In the genomic region with DNA sequence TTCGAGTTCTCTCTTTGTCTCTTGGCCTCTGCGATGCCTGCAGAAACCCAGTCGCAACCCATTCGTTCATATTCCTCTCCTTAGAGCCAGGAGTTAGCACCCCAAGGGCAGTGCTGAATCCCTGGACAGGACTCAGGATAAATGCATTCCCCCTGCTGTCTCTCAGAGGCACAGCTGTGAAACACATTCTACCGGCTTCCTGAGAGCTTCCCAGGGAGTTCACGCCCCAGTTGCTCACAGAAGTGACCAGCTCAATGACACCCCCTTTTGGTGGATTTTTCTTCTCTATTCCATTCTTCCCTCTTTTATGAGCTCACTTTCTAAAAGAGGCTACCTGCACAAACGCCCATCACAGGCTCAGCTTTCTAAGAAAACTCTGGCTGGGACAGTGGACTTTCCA, we compare ENCODE assay signal across 9 cellular contexts. TPM values are rescaled to one million over a fixed set of nuclear protein-coding genes. Genes with fewer than 3 reads are reported as not detected.
DNase-seq lines count a peak whose midpoint lies in the region; ATAC-seq and TF ChIP-seq lines count a peak whose summit lies in the region.
"Not testable (repeated sequence)": the region's sequence is repeated elsewhere in the genome, so short reads cannot be mapped to it uniquely, and the experiment has no call there.
"Had no signal": no experiment of that assay in that cellular context is flagged by ENCODE, and none has a peak within 500 bp of the region (broad histone marks: within the 10 kb centered on the region; RNA-seq: fewer than 3 reads in every experiment).

No MANE protein-coding gene starts in this region.

- not testable (repeated sequence) for TF ChIP-seq POLR2A in HCT116 (IDR thresholded peaks at IDR 0.05; ENCODE audit: borderline replicate concordance, extremely low read depth, insufficient read depth, insufficient read length)

- RAD21 ChIA-PET in HCT116 (lab: Charles Lee; ENCODE audit: low non-redundant PET in 1 of 2, low total read pairs in 2 of 2, uncharacterized antibody in 2 of 2, unreplicated experiment in 2 of 2) = not testable (repeated sequence)

- H3K79me2 ChIP-seq in HCT116 (ENCODE audit: insufficient read depth, low read length); neural progenitor cell (ENCODE audit: low read depth): not testable (repeated sequence)

- not testable (repeated sequence) for H2AFZ ChIP-seq in HCT116 (ENCODE audit: low read depth, low read length, poor library complexity, severe bottlenecking); neural progenitor cell (replicated peaks)

- ATAC-seq in HCT116 = peak; percentile 84

- not testable (repeated sequence) for H3K27ac ChIP-seq in HCT116 (ENCODE audit: low read depth, low read length); neural progenitor cell

- not testable (repeated sequence) for TF ChIP-seq RAD21 in HCT116 (IDR thresholded peaks at IDR 0.05; ENCODE audit: low read depth)

- DNase-seq in ACHN (peak; percentile 6), SK-MEL-5 (ENCODE audit: low read depth, low spot score) (peak; percentile 56), cardiac fibroblast (ENCODE audit: low read depth in 2 of 2) (peak; percentile 8 to 46), fibroblast of pulmonary artery (ENCODE audit: low read depth) (peak; percentile 2), kidney tubule cell (ENCODE audit: low spot score) (peak; percentile 25), neural progenitor cell (ENCODE audit: low spot score) (peak; percentile 49)
- DNase-seq in HCT116 (ENCODE audit: low read depth, low spot score) = not testable (repeated sequence)

- H3K4me1 Mint-ChIP-seq in neural progenitor cell = not testable (repeated sequence)

- not testable (repeated sequence) for H3K4me2 ChIP-seq in HCT116 (ENCODE audit: low read length); neural progenitor cell

- H3K27ac Mint-ChIP-seq in neural progenitor cell = not testable (repeated sequence)

- in situ Hi-C loops in ACHN (cut with HindIII; ENCODE audit: low pct_ligation_motif_present, low pct_unique_long_range_greater_than_20kb, low sequenced_read_pairs); SK-MEL-5 (cut with HindIII; ENCODE audit: low pct_unique_long_range_greater_than_20kb, low sequenced_read_pairs): not testable (repeated sequence)

- H3K27me3 Mint-ChIP-seq in neural progenitor cell (ENCODE audit: insufficient read depth, low read depth) = not testable (repeated sequence)

- intact Hi-C loops in HCT116 (cut with micrococcal nuclease) = not testable (repeated sequence)

- not testable (repeated sequence) for H3K9me3 Mint-ChIP-seq in neural progenitor cell

- H3K36me3 Mint-ChIP-seq in neural progenitor cell = not testable (repeated sequence)

- not testable (repeated sequence) for H3F3A ChIP-seq in neural progenitor cell (ENCODE audit: low read depth)

- H3K4me3 Mint-ChIP-seq in neural progenitor cell = not testable (repeated sequence)

- BruUV-seq in HCT116 (replicated peaks; lab: Mats Ljungman, UMichigan) = not testable (repeated sequence)

- CTCF ChIA-PET in HCT116 (lab: Charles Lee) = not testable (repeated sequence)

- not testable (repeated sequence) for H3K4me3 ChIP-seq in HCT116 (replicated peaks in 1 of 2; ENCODE audit: low read depth in 1 of 2, low read length in 2 of 2); cardiac fibroblast (replicated peaks in 1 of 2; ENCODE audit: low read depth in 2 of 2, low read length in 2 of 2); fibroblast of pulmonary artery (replicated peaks; ENCODE audit: low read depth, low read length); neural progenitor cell

- not testable (repeated sequence) for H3K4me1 ChIP-seq in HCT116 (ENCODE audit: control insufficient read depth in 1 of 2, insufficient read depth in 2 of 2, low read length in 2 of 2); neural progenitor cell

- not testable (repeated sequence) for H3K36me3 ChIP-seq in HCT116 (ENCODE audit: control insufficient read depth in 1 of 2, insufficient read depth in 2 of 2, low read length in 2 of 2); neural progenitor cell

- H3K27me3 ChIP-seq in HCT116 (ENCODE audit: insufficient read depth, low read length); neural progenitor cell: not testable (repeated sequence)

- TF ChIP-seq CTCF in HCT116 (IDR thresholded peaks at IDR 0.05 in 2 of 3, conservative IDR thresholded peaks at IDR 0.05 in 1 of 3; ENCODE audit: borderline replicate concordance in 1 of 3, insufficient read depth in 1 of 3, low read depth in 2 of 3, low read length in 2 of 3); cardiac fibroblast (IDR thresholded peaks at IDR 0.05; ENCODE audit: low read depth, low read length); fibroblast of pulmonary artery (IDR thresholded peaks at IDR 0.05; ENCODE audit: low read length, missing control alignments): not testable (repeated sequence)
- peak; percentile 29 for TF ChIP-seq CTCF in neural progenitor cell (IDR thresholded peaks at IDR 0.05)

- not testable (repeated sequence) for H3K9ac ChIP-seq in HCT116 (ENCODE audit: low read length); neural progenitor cell

- not testable (repeated sequence) for H3K9me3 ChIP-seq in HCT116 (ENCODE audit: control insufficient read depth in 1 of 2, insufficient read depth in 1 of 2, low read depth in 1 of 2, low read length in 2 of 2); neural progenitor cell (ENCODE audit: low read depth)

- not testable (repeated sequence) for H4K20me1 ChIP-seq in HCT116 (ENCODE audit: insufficient read depth); neural progenitor cell (ENCODE audit: low read depth)

- POLR2A ChIA-PET in HCT116 (lab: Charles Lee) = not testable (repeated sequence)

- not testable (repeated sequence) for H3K9me2 ChIP-seq in HCT116 (ENCODE audit: insufficient read depth)

RNA-seq across cellular contexts. Expression of gene CNTNAP3B, which starts 8.2 kb away (rescaled TPM):
- total RNA-seq in HCT116 (2021; ENCODE audit: unreplicated experiment) (24.3 TPM), neural progenitor cell (ENCODE audit: low replicate concordance) (16.0 and 22.8 TPM in 2 replicates)
- polyA plus RNA-seq in HCT116 (2012) = 11.4 and 13.7 TPM in 2 replicates
- 9.0 and 9.2 TPM in 2 replicates for total RNA-seq in SK-MEL-5 (2014; rRNA removed; shearing (Covaris generic))
- polyA plus RNA-seq in SK-MEL-5 (2015; cell fraction: cytosol; rRNA removed) = 6.7 and 11.4 TPM in 2 replicates
- polyA plus RNA-seq in SK-MEL-5 (2015; cell fraction: nucleus; rRNA removed) = 46.5 and 69.0 TPM in 2 replicates
- total RNA-seq: HFFc6, OCI-LY7 had no signal
